8 cellular contexts compared by ENCODE assay signal in the genomic region with DNA sequence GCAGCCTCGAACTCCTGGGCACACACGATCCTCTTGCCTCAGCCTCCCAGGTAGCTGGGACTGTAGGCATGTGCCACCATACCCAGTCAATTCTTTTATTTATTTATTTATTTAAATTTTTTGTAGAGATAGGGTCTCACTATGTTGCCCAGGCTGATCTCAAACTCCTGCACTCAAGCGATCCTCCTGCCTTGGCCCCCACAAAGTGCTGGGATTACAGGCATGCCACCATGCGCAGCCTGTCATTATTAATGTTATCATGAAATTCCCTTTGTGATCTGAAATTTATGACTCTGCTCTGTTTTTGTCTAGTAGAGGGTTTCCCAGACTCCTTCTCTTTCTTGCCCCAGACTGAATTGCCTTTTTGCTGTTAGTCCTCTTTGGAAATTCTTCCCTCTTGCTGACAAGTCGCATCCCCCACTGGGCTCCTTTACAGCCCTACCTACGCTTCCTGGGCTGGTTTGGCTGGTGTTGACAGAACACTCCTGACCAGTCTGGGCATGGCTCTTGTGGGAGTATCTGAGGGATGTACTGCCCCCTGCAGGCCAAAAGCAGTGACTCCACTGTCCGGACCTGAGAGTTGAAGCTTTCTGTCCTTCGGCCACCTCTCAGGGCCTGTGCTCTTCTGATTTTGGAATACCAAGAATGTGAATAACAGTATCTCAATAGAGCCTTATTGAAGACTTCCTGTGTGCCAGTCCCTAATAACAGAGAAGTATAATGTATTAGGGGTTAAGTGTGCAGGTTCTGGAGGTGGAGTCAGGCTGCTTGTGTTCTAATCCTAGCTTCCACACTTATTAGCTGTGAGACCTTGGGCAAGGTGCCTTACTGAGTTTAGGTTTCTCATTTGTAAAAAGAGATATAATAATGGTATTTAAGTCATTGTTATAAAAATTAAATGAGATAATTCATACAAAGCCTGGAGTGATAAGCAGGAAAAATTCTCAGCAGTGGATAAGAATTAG. TPM values are rescaled to one million over a fixed set of nuclear protein-coding genes. Genes with fewer than 3 reads are reported as not detected.
DNase-seq lines count a peak whose midpoint lies in the region; ATAC-seq and TF ChIP-seq lines count a peak whose summit lies in the region.

No MANE protein-coding gene starts in this region.

- H3K36me3 ChIP-seq in PC-9 (ENCODE audit: low read depth), result no peaks in the 10 kb centered on the region
- H3K36me3 ChIP-seq in upper lobe of left lung, result no peaks in the 10 kb centered on the region

- no peaks in the 10 kb centered on the region for H3K79me2 ChIP-seq in PC-9 (ENCODE audit: low read depth)

- WGBS in upper lobe of left lung, 2 donors, result 82 to 83% methylated on average over 8 of the region's 8 CpGs

- ATAC-seq in HG03439 (IDR thresholded peaks at IDR 0.05; ENCODE audit: unreplicated experiment) (peak; percentile 77), foreskin keratinocyte (peak; percentile 99), upper lobe of left lung (ENCODE audit: low FRiP score in 2 of 2) (peak; percentile 89 to 94)

- TF ChIP-seq CTCF in PC-9 (conservative IDR thresholded peaks at IDR 0.05) (peak; percentile 82), foreskin keratinocyte (conservative IDR thresholded peaks at IDR 0.05) (peak; percentile 88), upper lobe of left lung (IDR thresholded peaks at IDR 0.05) (peak; percentile 68 to 77 (median 74))

- no peak for TF ChIP-seq POLR2A in upper lobe of left lung (IDR thresholded peaks at IDR 0.05)

- intact Hi-C loops in PC-9 (cut with micrococcal nuclease; ENCODE audit: unreplicated experiment), result loop anchor here (5.0 kb wide), 1 partner anchor 219 kb away; no protein-coding TSS in a partner anchor

- H3K4me3 ChIP-seq in PC-9 (no peak overlapping the region), upper lobe of left lung (no peak overlapping the region)

- H3K4me1 ChIP-seq in PC-9 (replicated peaks; ENCODE audit: insufficient read depth), result no peaks in the 10 kb centered on the region
- no peaks in the 10 kb centered on the region for H3K4me1 ChIP-seq in foreskin keratinocyte
- H3K4me1 ChIP-seq in upper lobe of left lung, result peaks cover 0 to 7% (median 7%) of the 10 kb centered on the region in 4 donors

- H3K9me2 ChIP-seq in PC-9 (ENCODE audit: insufficient read depth), result no peaks in the 10 kb centered on the region

- BruUV-seq in PC-9 (replicated peaks; lab: Mats Ljungman, UMichigan), result no TSS peak

- POLR2A ChIA-PET in PC-9 (lab: Charles Lee; ENCODE audit: unreplicated experiment), result no interaction called here

- DNase-seq in activated gamma-delta T cell treated with Interleukin-2 at 50 U/mL for 16 hours (peak; percentile 42), activated gamma-delta T cell (lab: John Stamatoyannopoulos, UW) (no peak), PC-9 (peak; percentile 44 to 60), activated T-helper 1 cell treated with Interleukin-2 at 50 U/mL for 16 hours (ENCODE audit: low read depth) (peak; percentile 19), foreskin keratinocyte (peak; percentile 46 to 68), pons (ENCODE audit: low spot score) (peak; percentile 49), upper lobe of left lung (peak in 1 of 2 donors; percentile 88)

- no peak overlapping the region for H3K4me2 ChIP-seq in PC-9

- no peak for TF ChIP-seq EP300 in upper lobe of left lung (IDR thresholded peaks at IDR 0.05)

- H2AFZ ChIP-seq in PC-9, result no peak overlapping the region

- H3F3A ChIP-seq in PC-9 (ENCODE audit: insufficient read depth, low read depth), result no peaks in the 10 kb centered on the region

- no peaks in the 10 kb centered on the region for H3K9me3 ChIP-seq in PC-9 (ENCODE audit: insufficient read depth, low read depth)
- no peaks in the 10 kb centered on the region for H3K9me3 ChIP-seq in upper lobe of left lung

- CTCF ChIA-PET in PC-9 (lab: Charles Lee), result interaction anchor here (0.5 to 1.2 kb wide), 3 partner anchors 37 to 407 kb away, joined by 3 to 4 read pairs (median 4); no protein-coding TSS in a partner anchor

- no peak overlapping the region for H3K27ac ChIP-seq in PC-9
- no peak overlapping the region for H3K27ac ChIP-seq in foreskin keratinocyte
- no peak overlapping the region for H3K27ac ChIP-seq in upper lobe of left lung

- no peaks in the 10 kb centered on the region for H4K20me1 ChIP-seq in PC-9 (ENCODE audit: insufficient read depth)

- no peaks in the 10 kb centered on the region for H3K27me3 ChIP-seq in PC-9 (ENCODE audit: insufficient read depth, low read depth)
- H3K27me3 ChIP-seq in foreskin keratinocyte, result no peaks in the 10 kb centered on the region
- no peaks in the 10 kb centered on the region for H3K27me3 ChIP-seq in upper lobe of left lung

RNA-seq across cellular contexts. Expression of a gene that starts 28.2 kb away (rescaled TPM):
- total RNA-seq in PC-9 (2021) (8.8 and 11.5 TPM in 2 replicates), foreskin keratinocyte (3.4 and 3.8 TPM in 2 replicates), upper lobe of left lung (10 to 100 TPM in 1 of 6 donors, 1 to 10 TPM in 5; 2.0 to 11.5 (median 4.6) TPM)
- polyA plus RNA-seq in foreskin keratinocyte, result 2.1 and 2.9 TPM in 2 replicates

RNA-seq across cellular contexts. Expression of a gene that starts 28.6 kb away (rescaled TPM):
- total RNA-seq in PC-9 (2021) (239 and 287 TPM in 2 replicates), foreskin keratinocyte (120 and 137 TPM in 2 replicates), upper lobe of left lung (100 to 1,000 TPM in 5 of 6 donors, 10 to 100 TPM in 1; 66.0 to 432 (median 263) TPM)
- 100 and 111 TPM in 2 replicates for polyA plus RNA-seq in foreskin keratinocyte
